38 cellular contexts compared by ENCODE assay signal in genomic region chr2:176090870-176091269, GRCh38. TPM values are rescaled to one million over a fixed set of nuclear protein-coding genes. Genes with fewer than 3 reads are reported as not detected.
"Had no signal": no experiment of that assay in that cellular context is flagged by ENCODE, and none has a peak within 500 bp of the region (broad histone marks: within the 10 kb centered on the region; RNA-seq: fewer than 3 reads in every experiment).

No MANE protein-coding gene starts in this region.

- H3K9me3 ChIP-seq: adrenal gland, heart right ventricle, mucosa of descending colon, neutrophil, right lobe of liver, thoracic aorta, upper lobe of left lung had no signal

- DNase-seq: activated CD4-positive, alpha-beta memory T cell treated with anti-CD3 and anti-CD28 coated beads, Interleukin-2, amount 10 ng/mL, durations not matched to agents 7 days and 5 days; activated CD4-positive, alpha-beta T cell treated with anti-CD3 and anti-CD28 coated beads, Interleukin-2, amount 10 ng/mL, durations not matched to agents 7 days and 5 days; activated CD4-positive, CD25-positive, alpha-beta regulatory T cell treated with anti-CD3 and anti-CD28 coated beads, Interleukin-2, amount 50 U/mL, for 72 hours; activated CD8-positive, alpha-beta memory T cell treated with anti-CD3 and anti-CD28 coated beads, Interleukin-2, amount 50 U/mL, for 48 hours; activated gamma-delta T cell treated with Interleukin-2 at 50 U/mL for 16 hours; activated T-cell treated with anti-CD3 and anti-CD28 coated beads, Interleukin-2, amount 50 U/mL, for 24 hours; adrenal gland; aorta; cortex of kidney; foreskin fibroblast; heart right ventricle; left ventricle myocardium superior; mucosa of descending colon; right lobe of liver; stimulated activated CD4-positive, alpha-beta T cell treated with anti-CD3 and anti-CD28 coated beads, Interleukin-12 subunit alpha, Interleukin-12 subunit beta, amount 100 ng/mL, for 4 hours; stimulated activated CD4-positive, alpha-beta T cell treated with anti-CD3 and anti-CD28 coated beads, Interleukin-4, amount 100 ng/mL, for 1 hour; T-helper 17 cell; upper lobe of left lung had no signal

- H3K27ac ChIP-seq: adrenal gland, cardiac muscle cell, heart right ventricle, neutrophil, right lobe of liver, skin epidermis, thoracic aorta, upper lobe of left lung had no signal

- H3K4me3 Mint-ChIP-seq: activated CD4-positive, alpha-beta memory T cell treated with anti-CD3 and anti-CD28 coated beads, Interleukin-2, amount 10 ng/mL, durations not matched to agents 7 days and 5 days; activated CD4-positive, alpha-beta T cell treated with anti-CD3 and anti-CD28 coated beads, Interleukin-2, amount 10 ng/mL, durations not matched to agents 7 days and 5 days; activated T-cell treated with anti-CD3 and anti-CD28 coated beads, Interleukin-2, amount 50 U/mL, for 24 hours; natural killer cell treated with Interleukin-12 subunit alpha and Interleukin-12 subunit beta and Interleukin-15 and Interleukin-18, amount 100 ng/mL, for 72 hours; stimulated activated naive CD8-positive, alpha-beta T cell treated with anti-CD3 and anti-CD28 coated beads, Interleukin-15, Interleukin-2, amounts not matched to agents 100 ng/mL and 50 ng/mL, for 24 hours had no signal

- FAIRE-seq: islet of Langerhans had no signal

- H3K27ac Mint-ChIP-seq: activated CD4-positive, alpha-beta T cell treated with anti-CD3 and anti-CD28 coated beads, Interleukin-2, amount 10 ng/mL, durations not matched to agents 7 days and 5 days; activated T-cell treated with anti-CD3 and anti-CD28 coated beads, Interleukin-2, amount 50 U/mL, for 24 hours; activated T-helper 17 cell treated with anti-CD3 and anti-CD28 coated beads, Interleukin-2, amount 50 U/mL, for 72 hours; brain; natural killer cell treated with Interleukin-12 subunit alpha and Interleukin-12 subunit beta and Interleukin-15 and Interleukin-18, amount 100 ng/mL, for 72 hours; progenitor cell of endocrine pancreas; stimulated activated naive CD8-positive, alpha-beta T cell treated with anti-CD3 and anti-CD28 coated beads, Interleukin-15, Interleukin-2, amounts not matched to agents 100 ng/mL and 50 ng/mL, for 24 hours had no signal

- ATAC-seq: activated naive CD4-positive, alpha-beta T cell treated with anti-CD3 and anti-CD28 coated beads, Interleukin-2, amount 50 U/mL, for 72 hours; activated T-helper 17 cell treated with anti-CD3 and anti-CD28 coated beads, Interleukin-2, amount 50 U/mL, for 72 hours; esophagus mucosa; heart right ventricle; left ventricle myocardium superior; mucosa of descending colon; natural killer cell treated with Interleukin-12 subunit alpha and Interleukin-12 subunit beta and Interleukin-15 and Interleukin-18, amount 100 ng/mL, for 72 hours; right lobe of liver; T-helper 17 cell had no signal

- H3K4me3 ChIP-seq: adrenal gland, cardiac muscle cell, heart right ventricle, mucosa of descending colon, right lobe of liver, skin epidermis, thoracic aorta, upper lobe of left lung had no signal

- H3K9me3 Mint-ChIP-seq: activated CD4-positive, alpha-beta memory T cell treated with anti-CD3 and anti-CD28 coated beads, Interleukin-2, amount 10 ng/mL, durations not matched to agents 7 days and 5 days; activated CD4-positive, alpha-beta T cell treated with anti-CD3 and anti-CD28 coated beads, Interleukin-2, amount 10 ng/mL, durations not matched to agents 7 days and 5 days; activated naive CD4-positive, alpha-beta T cell treated with anti-CD3 and anti-CD28 coated beads, Interleukin-2, amount 50 U/mL, for 72 hours; natural killer cell treated with Interleukin-12 subunit alpha and Interleukin-12 subunit beta and Interleukin-15 and Interleukin-18, amount 100 ng/mL, for 72 hours had no signal

- H3K36me3 ChIP-seq: adrenal gland, cardiac muscle cell, heart right ventricle, neutrophil, right lobe of liver, thoracic aorta, upper lobe of left lung had no signal

- H3K36me3 Mint-ChIP-seq: brain had no signal

RNA-seq across cellular contexts. Expression of gene HOXD13, which starts 1.7 kb away (rescaled TPM):
- total RNA-seq: activated CD4-positive, alpha-beta memory T cell treated with anti-CD3 and anti-CD28 coated beads, Interleukin-2, amount 10 ng/mL, durations not matched to agents 7 days and 5 days; activated CD4-positive, alpha-beta T cell treated with anti-CD3 and anti-CD28 coated beads, Interleukin-2, amount 10 ng/mL, durations not matched to agents 7 days and 5 days; activated naive CD4-positive, alpha-beta T cell treated with anti-CD3 and anti-CD28 coated beads, Interleukin-2, amount 50 U/mL, for 72 hours; activated T-helper 17 cell treated with anti-CD3 and anti-CD28 coated beads, Interleukin-2, amount 50 U/mL, for 72 hours; adrenal gland; aorta; cardiac muscle cell; chondrocyte; esophagus mucosa; glomerular endothelial cell; heart right ventricle; left ventricle myocardium superior; lung microvascular endothelial cell; myocyte; natural killer cell treated with Interleukin-12 subunit alpha and Interleukin-12 subunit beta and Interleukin-15 and Interleukin-18, amount 100 ng/mL, for 72 hours; osteocyte; progenitor cell of endocrine pancreas; renal cortical epithelial cell; right lobe of liver; T-helper 17 cell; thoracic aorta; upper lobe of left lung had no signal
- polyA plus RNA-seq: adrenal gland, aorta, cardiac muscle cell, heart right ventricle had no signal

RNA-seq across cellular contexts. Expression of gene EVX2, which starts 7.1 kb away (rescaled TPM):
- total RNA-seq: activated CD4-positive, alpha-beta memory T cell treated with anti-CD3 and anti-CD28 coated beads, Interleukin-2, amount 10 ng/mL, durations not matched to agents 7 days and 5 days; activated CD4-positive, alpha-beta T cell treated with anti-CD3 and anti-CD28 coated beads, Interleukin-2, amount 10 ng/mL, durations not matched to agents 7 days and 5 days; activated naive CD4-positive, alpha-beta T cell treated with anti-CD3 and anti-CD28 coated beads, Interleukin-2, amount 50 U/mL, for 72 hours; activated T-helper 17 cell treated with anti-CD3 and anti-CD28 coated beads, Interleukin-2, amount 50 U/mL, for 72 hours; adrenal gland; aorta; chondrocyte; esophagus mucosa; glomerular endothelial cell; heart right ventricle; left ventricle myocardium superior; lung microvascular endothelial cell; mesenteric fat pad; myocyte; natural killer cell treated with Interleukin-12 subunit alpha and Interleukin-12 subunit beta and Interleukin-15 and Interleukin-18, amount 100 ng/mL, for 72 hours; osteocyte; progenitor cell of endocrine pancreas; renal cortical epithelial cell; right lobe of liver; T-helper 17 cell; thoracic aorta; upper lobe of left lung had no signal
- polyA plus RNA-seq: adrenal gland, aorta, heart right ventricle had no signal

RNA-seq across cellular contexts. Expression of gene HOXD12, which starts 8.7 kb away (rescaled TPM):
- total RNA-seq: activated CD4-positive, alpha-beta memory T cell treated with anti-CD3 and anti-CD28 coated beads, Interleukin-2, amount 10 ng/mL, durations not matched to agents 7 days and 5 days; activated CD4-positive, alpha-beta T cell treated with anti-CD3 and anti-CD28 coated beads, Interleukin-2, amount 10 ng/mL, durations not matched to agents 7 days and 5 days; activated naive CD4-positive, alpha-beta T cell treated with anti-CD3 and anti-CD28 coated beads, Interleukin-2, amount 50 U/mL, for 72 hours; activated T-helper 17 cell treated with anti-CD3 and anti-CD28 coated beads, Interleukin-2, amount 50 U/mL, for 72 hours; adrenal gland; aorta; cardiac muscle cell; chondrocyte; esophagus mucosa; glomerular endothelial cell; heart right ventricle; left ventricle myocardium superior; lung microvascular endothelial cell; mesenteric fat pad; mucosa of descending colon; myocyte; natural killer cell treated with Interleukin-12 subunit alpha and Interleukin-12 subunit beta and Interleukin-15 and Interleukin-18, amount 100 ng/mL, for 72 hours; osteocyte; progenitor cell of endocrine pancreas; renal cortical epithelial cell; right lobe of liver; subcutaneous adipose tissue; T-helper 17 cell; thoracic aorta; upper lobe of left lung had no signal
- polyA plus RNA-seq: adrenal gland, aorta, cardiac muscle cell, heart right ventricle had no signal

RNA-seq across cellular contexts. Expression of gene HOXD11, which starts 16.2 kb away (rescaled TPM):
- total RNA-seq: activated CD4-positive, alpha-beta memory T cell treated with anti-CD3 and anti-CD28 coated beads, Interleukin-2, amount 10 ng/mL, durations not matched to agents 7 days and 5 days; activated CD4-positive, alpha-beta T cell treated with anti-CD3 and anti-CD28 coated beads, Interleukin-2, amount 10 ng/mL, durations not matched to agents 7 days and 5 days; activated naive CD4-positive, alpha-beta T cell treated with anti-CD3 and anti-CD28 coated beads, Interleukin-2, amount 50 U/mL, for 72 hours; activated T-helper 17 cell treated with anti-CD3 and anti-CD28 coated beads, Interleukin-2, amount 50 U/mL, for 72 hours; adrenal gland; cardiac muscle cell; chondrocyte; esophagus mucosa; heart right ventricle; left ventricle myocardium superior; lung microvascular endothelial cell; myocyte; natural killer cell treated with Interleukin-12 subunit alpha and Interleukin-12 subunit beta and Interleukin-15 and Interleukin-18, amount 100 ng/mL, for 72 hours; osteocyte; progenitor cell of endocrine pancreas; right lobe of liver; subcutaneous adipose tissue; T-helper 17 cell; thoracic aorta; upper lobe of left lung had no signal
- polyA plus RNA-seq: adrenal gland, aorta, cardiac muscle cell, heart right ventricle had no signal

RNA-seq across cellular contexts. Expression of gene HOXD10, which starts 25.7 kb away (rescaled TPM):
- total RNA-seq: activated CD4-positive, alpha-beta memory T cell treated with anti-CD3 and anti-CD28 coated beads, Interleukin-2, amount 10 ng/mL, durations not matched to agents 7 days and 5 days; activated CD4-positive, alpha-beta T cell treated with anti-CD3 and anti-CD28 coated beads, Interleukin-2, amount 10 ng/mL, durations not matched to agents 7 days and 5 days; activated naive CD4-positive, alpha-beta T cell treated with anti-CD3 and anti-CD28 coated beads, Interleukin-2, amount 50 U/mL, for 72 hours; activated T-helper 17 cell treated with anti-CD3 and anti-CD28 coated beads, Interleukin-2, amount 50 U/mL, for 72 hours; cardiac muscle cell; chondrocyte; heart right ventricle; left ventricle myocardium superior; myocyte; natural killer cell treated with Interleukin-12 subunit alpha and Interleukin-12 subunit beta and Interleukin-15 and Interleukin-18, amount 100 ng/mL, for 72 hours; osteocyte; progenitor cell of endocrine pancreas; right lobe of liver; T-helper 17 cell; thoracic aorta had no signal
- polyA plus RNA-seq: aorta, cardiac muscle cell, heart right ventricle had no signal
